Comparison of ENCODE assay signal across 8 cellular contexts in genomic region chr12:26884765-26885576, GRCh38. TPM values are rescaled to one million over a fixed set of nuclear protein-coding genes. Genes with fewer than 3 reads are reported as not detected.
DNase-seq lines count a peak whose midpoint lies in the region; ATAC-seq and TF ChIP-seq lines count a peak whose summit lies in the region.

No MANE protein-coding gene starts in this region.

- H3K4me3 Mint-ChIP-seq in T-helper 1 cell treated with Interleukin-12 subunit alpha and Interleukin-12 subunit beta and Interleukin-4 antibody, amounts not matched to agents 30 μg/mL and 1 μg/mL, for 36 hours, result peak overlapping the region; percentile 27

- H3K27me3 Mint-ChIP-seq in T-helper 1 cell treated with Interleukin-12 subunit alpha and Interleukin-12 subunit beta and Interleukin-4 antibody, amounts not matched to agents 30 μg/mL and 1 μg/mL, for 36 hours (ENCODE audit: low read depth), result peaks cover 10% of the 10 kb centered on the region

- no peaks in the 10 kb centered on the region for H3K9me3 ChIP-seq in left ventricle myocardium inferior (replicated peaks)

- peak; percentile 76 for ATAC-seq in HG02840 (IDR thresholded peaks at IDR 0.05; ENCODE audit: low FRiP score, unreplicated experiment)
- ATAC-seq in GM19397 (IDR thresholded peaks at IDR 0.05; ENCODE audit: unreplicated experiment), result no peak

- H3K4me1 Mint-ChIP-seq in T-helper 1 cell treated with Interleukin-12 subunit alpha and Interleukin-12 subunit beta and Interleukin-4 antibody, amounts not matched to agents 30 μg/mL and 1 μg/mL, for 36 hours (ENCODE audit: low read depth), result peaks cover 4% of the 10 kb centered on the region

- H3K9me3 Mint-ChIP-seq in T-helper 1 cell treated with Interleukin-12 subunit alpha and Interleukin-12 subunit beta and Interleukin-4 antibody, amounts not matched to agents 30 μg/mL and 1 μg/mL, for 36 hours, result no peaks in the 10 kb centered on the region

- TF ChIP-seq CTCF in GM12865 (IDR thresholded peaks at IDR 0.05; ENCODE audit: insufficient read depth, low read depth, low read length, missing control alignments) (peak; percentile 97), left ventricle myocardium inferior (IDR thresholded peaks at IDR 0.05; ENCODE audit: borderline replicate concordance) (peak; percentile 96), retinal pigment epithelial cell (conservative IDR thresholded peaks at IDR 0.05; ENCODE audit: low read depth, low read length) (peak; percentile 95)

- H3K4me3 ChIP-seq in GM12865 (ENCODE audit: low read depth, low read length) (no peak overlapping the region), left ventricle myocardium inferior (peak overlapping the region; percentile 15), retinal pigment epithelial cell (ENCODE audit: low read length) (no peak overlapping the region)

- DNase-seq in GM12865 (ENCODE audit: low read depth) (peak; percentile 90), NCI-H187 (lab: John Stamatoyannopoulos, UW) (peak; percentile 47 to 85), amniotic stem cell (lab: John Stamatoyannopoulos, UW) (peak; percentile 37), left ventricle myocardium inferior (peak; percentile 60), retinal pigment epithelial cell (ENCODE audit: low read depth) (no peak)

- no peaks in the 10 kb centered on the region for H3K27me3 ChIP-seq in left ventricle myocardium inferior (ENCODE audit: low read depth)

- no peaks in the 10 kb centered on the region for H3K36me3 ChIP-seq in left ventricle myocardium inferior

- intact Hi-C loops in left ventricle myocardium inferior (cut with micrococcal nuclease), result loop anchor here (2.0 kb wide), 1 partner anchor 32 kb away; no protein-coding TSS in a partner anchor

- H3K36me3 Mint-ChIP-seq in T-helper 1 cell treated with Interleukin-12 subunit alpha and Interleukin-12 subunit beta and Interleukin-4 antibody, amounts not matched to agents 30 μg/mL and 1 μg/mL, for 36 hours (ENCODE audit: low read depth), result no peaks in the 10 kb centered on the region

- H3K27ac Mint-ChIP-seq in T-helper 1 cell treated with Interleukin-12 subunit alpha and Interleukin-12 subunit beta and Interleukin-4 antibody, amounts not matched to agents 30 μg/mL and 1 μg/mL, for 36 hours, result no peak overlapping the region

- H3K27ac ChIP-seq in left ventricle myocardium inferior (replicated peaks), result no peak overlapping the region

- H3K4me1 ChIP-seq in left ventricle myocardium inferior, result peaks cover 4% of the 10 kb centered on the region

RNA-seq across cellular contexts. Expression of gene ITPR2, which starts 52.0 kb away (rescaled TPM):
- total RNA-seq in left ventricle myocardium inferior, result 15.8 TPM

RNA-seq across cellular contexts. Expression of gene INTS13, which starts 52.8 kb away (rescaled TPM):
- 24.4 TPM for total RNA-seq in left ventricle myocardium inferior

RNA-seq across cellular contexts. Expression of gene FGFR1OP2, which starts 53.3 kb away (rescaled TPM):
- total RNA-seq in left ventricle myocardium inferior, result 33.9 TPM
